Comparison of ENCODE assay signal across 1 cellular context in the genomic region with DNA sequence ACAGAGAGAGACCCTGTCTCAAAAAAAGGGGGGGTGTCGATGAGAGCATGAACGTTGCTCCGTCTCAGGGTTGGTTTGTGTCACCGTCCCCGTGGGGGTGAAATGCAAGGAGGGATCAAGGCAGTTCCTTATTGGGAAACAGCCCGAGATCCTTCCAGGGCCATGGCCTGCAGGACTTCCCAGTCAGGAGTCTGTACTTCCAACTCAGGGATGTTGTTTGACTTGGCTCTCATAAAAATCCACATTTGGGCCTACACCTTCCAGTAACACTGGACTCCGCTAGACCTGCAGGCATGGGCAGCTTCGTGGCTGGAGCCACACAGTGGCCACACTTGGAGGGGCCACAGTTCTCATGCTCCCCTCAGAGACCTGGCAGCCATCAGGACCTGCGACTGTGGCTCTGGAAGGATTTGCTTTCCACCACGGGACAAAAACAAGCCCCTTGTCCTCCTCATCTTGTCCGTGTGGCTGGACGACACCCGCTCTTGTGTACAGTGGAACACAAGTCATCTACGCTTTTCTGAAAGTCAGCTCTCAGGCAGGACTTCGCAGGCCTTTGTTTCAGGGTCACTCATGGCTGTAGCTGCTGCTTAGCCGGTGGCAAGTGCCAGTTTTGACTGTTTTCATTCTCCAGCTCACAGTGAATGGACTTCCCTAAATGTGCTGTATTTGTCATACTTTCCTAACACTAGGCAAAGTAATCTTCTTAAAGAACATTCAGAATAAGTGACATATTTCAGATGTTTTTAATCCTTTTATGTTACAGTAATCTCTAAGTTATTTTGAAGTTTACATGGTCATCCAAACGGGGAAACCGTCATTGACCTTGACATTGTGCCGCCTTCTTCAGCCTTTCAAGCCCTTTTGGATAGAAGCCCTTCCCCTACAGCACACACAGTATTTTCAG.
TF ChIP-seq lines count a peak whose summit lies in the region.

No MANE protein-coding gene starts in this region.

TF ChIP-seq in K562, 482 proteins besides CTCF, POLR2A, EP300 and RAD21 (continued from another document):
- TF ChIP-seq, protein P1, sequence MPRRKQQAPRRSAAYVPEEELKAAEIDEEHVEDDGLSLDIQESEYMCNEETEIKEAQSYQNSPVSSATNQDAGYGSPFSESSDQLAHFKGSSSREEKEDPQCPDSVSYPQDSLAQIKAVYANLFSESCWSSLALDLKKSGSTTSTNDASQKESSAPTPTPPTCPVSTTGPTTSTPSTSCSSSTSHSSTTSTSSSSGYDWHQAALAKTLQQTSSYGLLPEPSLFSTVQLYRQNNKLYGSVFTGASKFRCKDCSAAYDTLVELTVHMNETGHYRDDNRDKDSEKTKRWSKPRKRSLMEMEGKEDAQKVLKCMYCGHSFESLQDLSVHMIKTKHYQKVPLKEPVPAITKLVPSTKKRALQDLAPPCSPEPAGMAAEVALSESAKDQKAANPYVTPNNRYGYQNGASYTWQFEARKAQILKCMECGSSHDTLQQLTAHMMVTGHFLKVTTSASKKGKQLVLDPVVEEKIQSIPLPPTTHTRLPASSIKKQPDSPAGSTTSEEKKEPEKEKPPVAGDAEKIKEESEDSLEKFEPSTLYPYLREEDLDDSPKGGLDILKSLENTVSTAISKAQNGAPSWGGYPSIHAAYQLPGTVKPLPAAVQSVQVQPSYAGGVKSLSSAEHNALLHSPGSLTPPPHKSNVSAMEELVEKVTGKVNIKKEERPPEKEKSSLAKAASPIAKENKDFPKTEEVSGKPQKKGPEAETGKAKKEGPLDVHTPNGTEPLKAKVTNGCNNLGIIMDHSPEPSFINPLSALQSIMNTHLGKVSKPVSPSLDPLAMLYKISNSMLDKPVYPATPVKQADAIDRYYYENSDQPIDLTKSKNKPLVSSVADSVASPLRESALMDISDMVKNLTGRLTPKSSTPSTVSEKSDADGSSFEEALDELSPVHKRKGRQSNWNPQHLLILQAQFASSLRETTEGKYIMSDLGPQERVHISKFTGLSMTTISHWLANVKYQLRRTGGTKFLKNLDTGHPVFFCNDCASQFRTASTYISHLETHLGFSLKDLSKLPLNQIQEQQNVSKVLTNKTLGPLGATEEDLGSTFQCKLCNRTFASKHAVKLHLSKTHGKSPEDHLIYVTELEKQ (CRISPR knock-in tag; IDR thresholded peaks at IDR 0.05): no peak
- TF ChIP-seq SMARCB1 (IDR thresholded peaks at IDR 0.05; ENCODE audit: insufficient read length, low read depth) (no peak), PPARD (CRISPR knock-in tag; IDR thresholded peaks at IDR 0.05) (no peak), POLR2AphosphoS5 (IDR thresholded peaks at IDR 0.05; ENCODE audit: control insufficient read depth, insufficient read depth, low read depth, low read length) (no peak), HNRNPH1 (optimal IDR thresholded peaks at IDR 0.05; ENCODE audit: low read depth, low read length) (no peak), SETDB1 (IDR thresholded peaks at IDR 0.05; ENCODE audit: low read length) (no peak), DACH1 (IDR thresholded peaks at IDR 0.05; ENCODE audit: partially characterized antibody) (no peak)
- TF ChIP-seq, protein P2, sequence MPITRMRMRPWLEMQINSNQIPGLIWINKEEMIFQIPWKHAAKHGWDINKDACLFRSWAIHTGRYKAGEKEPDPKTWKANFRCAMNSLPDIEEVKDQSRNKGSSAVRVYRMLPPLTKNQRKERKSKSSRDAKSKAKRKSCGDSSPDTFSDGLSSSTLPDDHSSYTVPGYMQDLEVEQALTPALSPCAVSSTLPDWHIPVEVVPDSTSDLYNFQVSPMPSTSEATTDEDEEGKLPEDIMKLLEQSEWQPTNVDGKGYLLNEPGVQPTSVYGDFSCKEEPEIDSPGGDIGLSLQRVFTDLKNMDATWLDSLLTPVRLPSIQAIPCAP (CRISPR knock-in tag; IDR thresholded peaks at IDR 0.05; ENCODE audit: borderline replicate concordance): no peak
